10 cellular contexts compared by ENCODE assay signal in genomic region chr9:16417101-16417500, GRCh38.
DNase-seq lines count a peak whose midpoint lies in the region; ATAC-seq and TF ChIP-seq lines count a peak whose summit lies in the region.
"Had no signal": no experiment of that assay in that cellular context is flagged by ENCODE, and none has a peak within 500 bp of the region (broad histone marks: within the 10 kb centered on the region; RNA-seq: fewer than 3 reads in every experiment).

No MANE protein-coding gene starts in this region.

- H3K36me3 Mint-ChIP-seq in mesothelial cell of epicardium, result peaks cover 2% of the 10 kb centered on the region
- no peaks in the 10 kb centered on the region for H3K36me3 Mint-ChIP-seq in CD8-positive, alpha-beta T cell
- H3K36me3 Mint-ChIP-seq: activated CD4-positive, alpha-beta memory T cell treated with anti-CD3 and anti-CD28 coated beads for 36 hours had no signal

- H3K4me1 ChIP-seq in CD8-positive, alpha-beta T cell (ENCODE audit: insufficient read depth, low read length), result no peaks in the 10 kb centered on the region

- H3K9me3 Mint-ChIP-seq in mesothelial cell of epicardium, result no peaks in the 10 kb centered on the region
- no peaks in the 10 kb centered on the region for H3K9me3 Mint-ChIP-seq in CD8-positive, alpha-beta T cell

- intact Hi-C loops in CD8-positive, alpha-beta T cell (cut with DNase I, micrococcal nuclease), result no loop called here

- H3K36me3 ChIP-seq in CD8-positive, alpha-beta T cell (ENCODE audit: insufficient read depth, low read length), result no peaks in the 10 kb centered on the region

- TF ChIP-seq CTCF in AG09319 (IDR thresholded peaks at IDR 0.05; ENCODE audit: low read depth, low read length) (no peak), astrocyte of the cerebellum (IDR thresholded peaks at IDR 0.05; ENCODE audit: low read depth, low read length, missing control alignments) (no peak), mesothelial cell of epicardium (IDR thresholded peaks at IDR 0.05; ENCODE audit: unreplicated experiment) (no peak)
- TF ChIP-seq CTCF in CD8-positive, alpha-beta T cell (IDR thresholded peaks at IDR 0.05), result no peak

- peak overlapping the region; percentile 8 for H3K27ac Mint-ChIP-seq in mesothelial cell of epicardium
- no peak overlapping the region for H3K27ac Mint-ChIP-seq in CD8-positive, alpha-beta T cell
- H3K27ac Mint-ChIP-seq: activated CD4-positive, alpha-beta memory T cell treated with anti-CD3 and anti-CD28 coated beads for 36 hours had no signal

- H3K27ac ChIP-seq in CD8-positive, alpha-beta T cell (ENCODE audit: low read depth, low read length), result no peak overlapping the region

- no peaks in the 10 kb centered on the region for H3K27me3 ChIP-seq in CD8-positive, alpha-beta T cell (ENCODE audit: insufficient read depth, low read length)

- H3K4me3 Mint-ChIP-seq in mesothelial cell of epicardium, result no peak overlapping the region
- H3K4me3 Mint-ChIP-seq in CD8-positive, alpha-beta T cell, result no peak overlapping the region
- H3K4me3 Mint-ChIP-seq: activated CD4-positive, alpha-beta memory T cell treated with anti-CD3 and anti-CD28 coated beads for 36 hours had no signal

- POLR2A ChIA-PET in CD8-positive, alpha-beta T cell (lab: Charles Lee), result no interaction called here

- in situ Hi-C loops in astrocyte of the cerebellum (cut with HindIII; ENCODE audit: low sequenced_read_pairs), result no loop called here

- no peaks in the 10 kb centered on the region for H3K27me3 Mint-ChIP-seq in mesothelial cell of epicardium (ENCODE audit: low read depth)
- no peaks in the 10 kb centered on the region for H3K27me3 Mint-ChIP-seq in CD8-positive, alpha-beta T cell (ENCODE audit: low read depth)
- H3K27me3 Mint-ChIP-seq: activated CD4-positive, alpha-beta memory T cell treated with anti-CD3 and anti-CD28 coated beads for 36 hours had no signal

- peak; percentile 37 for ATAC-seq in HG03354 (IDR thresholded peaks at IDR 0.05; ENCODE audit: poor library complexity, severe bottlenecking, unreplicated experiment)
- no peak for ATAC-seq in CD8-positive, alpha-beta T cell

- no peak overlapping the region for H3K4me3 ChIP-seq in astrocyte of the cerebellum (ENCODE audit: low read depth, low read length)
- H3K4me3 ChIP-seq in CD8-positive, alpha-beta T cell (ENCODE audit: low read depth, low read length), result no peak overlapping the region

- peaks cover 14% of the 10 kb centered on the region for H3K4me1 Mint-ChIP-seq in mesothelial cell of epicardium
- H3K4me1 Mint-ChIP-seq in CD8-positive, alpha-beta T cell (ENCODE audit: low read depth), result no peaks in the 10 kb centered on the region

- CTCF ChIA-PET in CD8-positive, alpha-beta T cell (lab: Charles Lee), result no interaction called here

- peak; percentile 89 for DNase-seq in AG09319 (ENCODE audit: extremely low read depth, low read depth)
- peak; percentile 92 for DNase-seq in astrocyte of the cerebellum (ENCODE audit: low read depth)
- DNase-seq in mesothelial cell of epicardium (ENCODE audit: low spot score in 2 of 2, unreplicated experiment in 2 of 2), result no peak
- DNase-seq in HuH-7.5 (ENCODE audit: low spot score), result no peak
- no peak for DNase-seq in CD8-positive, alpha-beta T cell
- no peak for DNase-seq in NOMO-1 treated with DMSO at 0.1 percent for 48 hours (lab: John Stamatoyannopoulos, UW; ENCODE audit: unreplicated experiment)
- no peak for DNase-seq in hypothalamus (lab: John Stamatoyannopoulos, UW)
- DNase-seq: activated CD4-positive, alpha-beta memory T cell treated with anti-CD3 and anti-CD28 coated beads for 36 hours; nucleus accumbens had no signal

- H3K9me3 ChIP-seq in CD8-positive, alpha-beta T cell (ENCODE audit: low read length), result no peaks in the 10 kb centered on the region

Comparison
In these comparisons a context has a peak if more than half of its experiments do, and no peak if none do; other contexts are left out.
1. DNase-seq: peak in AG09319 (single experiment) and astrocyte of the cerebellum (single experiment); none in mesothelial cell of epicardium (0 of 2), HuH-7.5 (single experiment), CD8-positive, alpha-beta T cell (0 of 7), NOMO-1 treated with DMSO at 0.1 percent for 48 hours (single experiment) and hypothalamus (0 of 51).